1 cellular context compared by ENCODE assay signal in genomic region chr2:236551843-236552542, GRCh38.
TF ChIP-seq lines count a peak whose summit lies in the region.

No MANE protein-coding gene starts in this region.

TF ChIP-seq in GM23338, 12 proteins besides CTCF, POLR2A, EP300 and RAD21 (continued from another document):
- TF ChIP-seq ZNF462 (CRISPR knock-in tag; IDR thresholded peaks at IDR 0.05) = peak; percentile 35; the same call in 1 of the 2 replicates
